In genomic region chr1:18999287-18999852, GRCh38 we compare ENCODE assay signal across 19 cellular contexts. TPM values are rescaled to one million over a fixed set of nuclear protein-coding genes. Genes with fewer than 3 reads are reported as not detected.
DNase-seq lines count a peak whose midpoint lies in the region; ATAC-seq, FAIRE-seq and TF ChIP-seq lines count a peak whose summit lies in the region.
"Had no signal": no experiment of that assay in that cellular context is flagged by ENCODE, and none has a peak within 500 bp of the region (broad histone marks: within the 10 kb centered on the region; RNA-seq: fewer than 3 reads in every experiment).

No MANE protein-coding gene starts in this region.

- DNase-seq in AG08396 (ENCODE audit: low spot score) (peak; percentile 41), RPMI7951 (ENCODE audit: low read depth) (peak; percentile 36), esophagus squamous epithelium (lab: John Stamatoyannopoulos, UW) (no peak), pancreas (no peak), GM19239 (ENCODE audit: insufficient read length, low spot score) (no peak), SKM-1 treated with dmso at 0.1 percent for 144 hours (lab: John Stamatoyannopoulos, UW; ENCODE audit: unreplicated experiment) (no peak), NCI-H146 treated with DMSO at 0.1 percent for 48 hours (lab: John Stamatoyannopoulos, UW; ENCODE audit: unreplicated experiment) (no peak)
- DNase-seq in activated naive CD4-positive, alpha-beta T cell treated with Interleukin-2 at 50 U/mL for 16 hours: no peak
- DNase-seq: ACHN; activated CD4-positive, alpha-beta T cell treated with anti-CD3 and anti-CD28 coated beads for 48 hours; activated T-cell treated with anti-CD3 and anti-CD28 coated beads, Interleukin-2, amount 50 U/mL, for 4 hours; amygdala; effector CD4-positive, alpha-beta T cell; left ventricle myocardium inferior; naive thymus-derived CD4-positive, alpha-beta T cell; PC-9; right cardiac atrium; stimulated activated CD4-positive, alpha-beta T cell treated with anti-CD3 and anti-CD28 coated beads, Interleukin-4, amount 100 ng/mL, for 4 hours had no signal

- H3K27ac ChIP-seq in esophagus squamous epithelium (peak overlapping the region; percentile 40 to 72 (median 52)), pancreas (peak overlapping the region in 3 of 4 donors; percentile 23 to 44 (median 33))
- H3K27ac ChIP-seq: left ventricle myocardium inferior had no signal

- no peak for TF ChIP-seq POLR2A in esophagus squamous epithelium (IDR thresholded peaks at IDR 0.05)

- no peak for TF ChIP-seq CTCF in esophagus squamous epithelium (IDR thresholded peaks at IDR 0.05)
- no peak for TF ChIP-seq CTCF in pancreas (IDR thresholded peaks at IDR 0.05)

- no peak overlapping the region for H3K4me3 ChIP-seq in esophagus squamous epithelium
- no peak overlapping the region for H3K4me3 ChIP-seq in pancreas
- H3K4me3 ChIP-seq: left ventricle myocardium inferior, PC-9 had no signal

- ATAC-seq in pancreas: peak; percentile 37 to 70 (median 50)
- ATAC-seq: activated T-cell treated with anti-CD3 and anti-CD28 coated beads, Interleukin-2, amount 50 U/mL, for 4 hours; naive thymus-derived CD4-positive, alpha-beta T cell; stimulated activated effector memory CD8-positive, alpha-beta T cell treated with anti-CD3 and anti-CD28 coated beads, Interleukin-12 subunit alpha, Interleukin-12 subunit beta, amount 100 ng/mL, for 72 hours had no signal

- peaks cover 0 to 13% (median 0%) of the 10 kb centered on the region in 3 donors for H3K9me3 ChIP-seq in esophagus squamous epithelium
- H3K9me3 ChIP-seq in pancreas: no peaks in the 10 kb centered on the region

- H3K27me3 ChIP-seq in esophagus squamous epithelium (no peaks in the 10 kb centered on the region), pancreas (no peaks in the 10 kb centered on the region)

- 13 to 30% methylated on average over 2 of the region's 2 CpGs for WGBS in esophagus squamous epithelium, 2 donors
- WGBS in pancreas, 2 donors: 12 to 30% methylated on average over 2 of the region's 2 CpGs

- no peaks in the 10 kb centered on the region for H3K36me3 ChIP-seq in esophagus squamous epithelium
- H3K36me3 ChIP-seq in pancreas: no peaks in the 10 kb centered on the region
- H3K36me3 ChIP-seq: left ventricle myocardium inferior had no signal

- no peak for FAIRE-seq in pancreas (lab: Jason Lieb, UNC)
- no peak for FAIRE-seq in GM19239 (lab: Jason Lieb, UNC)

- intact Hi-C loops in esophagus squamous epithelium (cut with DNase I): no loop called here
- intact Hi-C loops in pancreas (cut with DNase I): no loop called here

- peaks cover 7 to 36% (median 18%) of the 10 kb centered on the region in 3 donors for H3K4me1 ChIP-seq in esophagus squamous epithelium
- H3K4me1 ChIP-seq in pancreas: peaks cover 0 to 9% (median 4%) of the 10 kb centered on the region in 3 donors
- H3K4me1 ChIP-seq: left ventricle myocardium inferior had no signal

RNA-seq across cellular contexts. Expression of gene IFFO2, which starts 42.9 kb away (rescaled TPM):
- 9.1 and 9.9 TPM in 2 replicates for total RNA-seq in RPMI7951 (2014; rRNA removed; shearing (Covaris generic))
- total RNA-seq in esophagus squamous epithelium: 10 to 100 TPM; 25.8 to 88.8 (median 52.7) TPM
- 10 to 100 TPM; 23.0 to 38.4 (median 26.4) TPM for total RNA-seq in pancreas
- 10 to 100 TPM; 13.9 to 14.0 TPM for polyA plus RNA-seq in pancreas

Comparison
In these comparisons a context has a peak if more than half of its experiments do, and no peak if none do; other contexts are left out.
1. DNase-seq: peak in AG08396 (single experiment) and RPMI7951 (single experiment); none in esophagus squamous epithelium (single experiment), pancreas (0 of 6), activated naive CD4-positive, alpha-beta T cell treated with Interleukin-2 at 50 U/mL for 16 hours (single experiment), GM19239 (single experiment), SKM-1 treated with dmso at 0.1 percent for 144 hours (single experiment) and NCI-H146 treated with DMSO at 0.1 percent for 48 hours (single experiment).